Comparison of ENCODE assay signal across 12 cellular contexts in the genomic region with DNA sequence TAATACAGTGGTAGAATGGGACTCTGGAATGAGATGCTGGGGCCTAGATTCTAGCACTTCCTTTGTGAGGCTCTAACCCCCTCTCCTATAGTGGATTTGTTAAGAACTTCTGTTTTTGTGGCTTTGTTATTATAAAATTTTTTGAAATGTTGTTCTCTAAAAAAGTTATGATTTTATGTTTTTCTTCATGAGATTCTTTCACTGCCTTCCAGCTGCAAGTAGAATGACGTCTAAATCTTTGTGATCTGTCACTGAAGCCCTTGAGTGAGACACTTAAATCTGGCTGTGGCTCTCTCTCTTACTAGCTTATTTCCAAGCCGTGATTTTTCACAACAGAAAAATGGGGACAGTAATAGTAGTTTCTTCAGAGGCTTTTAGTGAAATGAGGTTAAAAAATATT. TPM values are rescaled to one million over a fixed set of nuclear protein-coding genes. Genes with fewer than 3 reads are reported as not detected.
A peak's percentile ranks its signal among the peaks of the same experiment; 100 is the strongest.
DNase-seq lines count a peak whose midpoint lies in the region; ATAC-seq and TF ChIP-seq lines count a peak whose summit lies in the region.
"Had no signal": no experiment of that assay in that cellular context is flagged by ENCODE, and none has a peak within 500 bp of the region (broad histone marks: within the 10 kb centered on the region; RNA-seq: fewer than 3 reads in every experiment).

No MANE protein-coding gene starts in this region.

- CTCF ChIA-PET in activated CD8-positive, alpha-beta memory T cell treated with anti-CD3 and anti-CD28 coated beads, Interleukin-2, amount 10 ng/mL, durations not matched to agents 7 days and 5 days (lab: Charles Lee) = interaction anchor here (1.1 to 5.5 kb wide), 6 partner anchors 8 to 190 kb away, joined by 3 to 70 read pairs (median 18); partner anchors contain the start of genes STRADB and TRAK2
- CTCF ChIA-PET in WTC11 (lab: Charles Lee) = interaction anchor here (1.0 to 2.8 kb wide), 2 partner anchors 30 to 102 kb away, joined by 3 to 8 read pairs; no protein-coding TSS in a partner anchor

- H3K9me3 Mint-ChIP-seq in activated CD8-positive, alpha-beta memory T cell treated with anti-CD3 and anti-CD28 coated beads, Interleukin-2, amount 10 ng/mL, durations not matched to agents 7 days and 5 days (ENCODE audit: low read depth) = no peaks in the 10 kb centered on the region
- H3K9me3 Mint-ChIP-seq in WTC11 = no peaks in the 10 kb centered on the region

- intact Hi-C loops in esophagus squamous epithelium (cut with DNase I) = no loop called here
- intact Hi-C loops in stomach (cut with DNase I; ENCODE audit: low total_unique reads) = no loop called here

- peaks cover 0 to 4% (median 0%) of the 10 kb centered on the region in 3 donors for H3K36me3 ChIP-seq in Peyer's patch
- H3K36me3 ChIP-seq in esophagus squamous epithelium = peaks cover 0 to 9% (median 0%) of the 10 kb centered on the region in 3 donors
- H3K36me3 ChIP-seq in stomach = peaks cover 5 to 10% (median 7%) of the 10 kb centered on the region in 4 donors

- peak overlapping the region; percentile 33 to 51 (median 40) for H3K4me3 ChIP-seq in Peyer's patch
- peak overlapping the region in 3 of 4 donors; percentile 30 to 50 (median 32) for H3K4me3 ChIP-seq in esophagus squamous epithelium
- peak overlapping the region in 3 of 4 donors; percentile 26 to 43 (median 38) for H3K4me3 ChIP-seq in stomach
- H3K4me3 ChIP-seq: tibial artery had no signal

- DNase-seq in activated CD8-positive, alpha-beta memory T cell treated with anti-CD3 and anti-CD28 coated beads, Interleukin-2, amount 10 ng/mL, durations not matched to agents 7 days and 5 days = no peak
- DNase-seq in activated CD8-positive, alpha-beta memory T cell treated with anti-CD3 and anti-CD28 coated beads, Interleukin-2, amount 50 U/mL, for 4 hours = no peak
- DNase-seq in Peyer's patch = no peak
- DNase-seq in esophagus squamous epithelium (lab: John Stamatoyannopoulos, UW) = no peak
- DNase-seq in stomach = no peak
- no peak for DNase-seq in WTC11 (ENCODE audit: low spot score)
- DNase-seq in NCI-H1694 (lab: John Stamatoyannopoulos, UW) = no peak
- DNase-seq: aorta, NCI-H1417 treated with DMSO at 0.1 percent for 48 hours, occipital lobe, tibial artery had no signal

- H3K4me1 ChIP-seq in Peyer's patch (peaks cover 0 to 27% (median 9%) of the 10 kb centered on the region in 4 donors), esophagus squamous epithelium (peaks cover 15 to 71% (median 19%) of the 10 kb centered on the region in 3 donors), stomach (peaks cover 6 to 66% (median 35%) of the 10 kb centered on the region in 4 donors)

- H3K36me3 Mint-ChIP-seq in activated CD8-positive, alpha-beta memory T cell treated with anti-CD3 and anti-CD28 coated beads, Interleukin-2, amount 10 ng/mL, durations not matched to agents 7 days and 5 days = peaks cover 44% of the 10 kb centered on the region
- no peaks in the 10 kb centered on the region for H3K36me3 Mint-ChIP-seq in WTC11

- TF ChIP-seq POLR2A in Peyer's patch (IDR thresholded peaks at IDR 0.05) (no peak), esophagus squamous epithelium (IDR thresholded peaks at IDR 0.05) (no peak), stomach (IDR thresholded peaks at IDR 0.05) (no peak)

- 57 to 63% methylated on average over 2 of the region's 2 CpGs for WGBS in esophagus squamous epithelium, 2 donors
- 65 to 80% (median 76%) methylated on average over 2 of the region's 2 CpGs for WGBS in stomach, 5 donors

- H3K27me3 ChIP-seq in Peyer's patch (no peaks in the 10 kb centered on the region), esophagus squamous epithelium (no peaks in the 10 kb centered on the region), stomach (no peaks in the 10 kb centered on the region)
- H3K27me3 ChIP-seq: tibial artery had no signal

- no peak for TF ChIP-seq EP300 in stomach (IDR thresholded peaks at IDR 0.05)

- peaks cover 71% of the 10 kb centered on the region for H3K4me1 Mint-ChIP-seq in activated CD8-positive, alpha-beta memory T cell treated with anti-CD3 and anti-CD28 coated beads, Interleukin-2, amount 10 ng/mL, durations not matched to agents 7 days and 5 days
- peaks cover 23% of the 10 kb centered on the region for H3K4me1 Mint-ChIP-seq in WTC11

- H3K27ac Mint-ChIP-seq in activated CD8-positive, alpha-beta memory T cell treated with anti-CD3 and anti-CD28 coated beads, Interleukin-2, amount 10 ng/mL, durations not matched to agents 7 days and 5 days = peak overlapping the region; percentile 96
- no peak overlapping the region for H3K27ac Mint-ChIP-seq in WTC11

- peak overlapping the region; percentile 94 for H3K4me3 Mint-ChIP-seq in activated CD8-positive, alpha-beta memory T cell treated with anti-CD3 and anti-CD28 coated beads, Interleukin-2, amount 10 ng/mL, durations not matched to agents 7 days and 5 days
- H3K4me3 Mint-ChIP-seq in WTC11 = no peak overlapping the region

- ATAC-seq in activated CD8-positive, alpha-beta memory T cell treated with anti-CD3 and anti-CD28 coated beads, Interleukin-2, amount 10 ng/mL, durations not matched to agents 7 days and 5 days = no peak
- ATAC-seq in WTC11 (no peak), HG02981 (IDR thresholded peaks at IDR 0.05; ENCODE audit: unreplicated experiment) (no peak)

- H3K9me3 ChIP-seq in Peyer's patch = no peaks in the 10 kb centered on the region
- no peaks in the 10 kb centered on the region for H3K9me3 ChIP-seq in esophagus squamous epithelium
- H3K9me3 ChIP-seq in stomach = no peaks in the 10 kb centered on the region
- H3K9me3 ChIP-seq: tibial artery had no signal

- TF ChIP-seq CTCF in Peyer's patch (IDR thresholded peaks at IDR 0.05) (no peak), esophagus squamous epithelium (IDR thresholded peaks at IDR 0.05) (no peak), stomach (IDR thresholded peaks at IDR 0.05) (no peak), WTC11 (IDR thresholded peaks at IDR 0.05) (no peak)

- POLR2A ChIA-PET in WTC11 (lab: Charles Lee) = no interaction called here

- H3K27ac ChIP-seq in Peyer's patch (peak overlapping the region in 3 of 4 donors; percentile 85 to 96 (median 88)), esophagus squamous epithelium (peak overlapping the region; percentile 7 to 96 (median 90)), stomach (peak overlapping the region in 2 of 5 donors; percentile 96)
- H3K27ac ChIP-seq: tibial artery had no signal

- H3K27me3 Mint-ChIP-seq in activated CD8-positive, alpha-beta memory T cell treated with anti-CD3 and anti-CD28 coated beads, Interleukin-2, amount 10 ng/mL, durations not matched to agents 7 days and 5 days = no peaks in the 10 kb centered on the region
- H3K27me3 Mint-ChIP-seq in WTC11 (ENCODE audit: low read depth) = no peaks in the 10 kb centered on the region

TF ChIP-seq in WTC11, 78 proteins besides CTCF, POLR2A, EP300 and RAD21:
- TF ChIP-seq, protein P1, sequence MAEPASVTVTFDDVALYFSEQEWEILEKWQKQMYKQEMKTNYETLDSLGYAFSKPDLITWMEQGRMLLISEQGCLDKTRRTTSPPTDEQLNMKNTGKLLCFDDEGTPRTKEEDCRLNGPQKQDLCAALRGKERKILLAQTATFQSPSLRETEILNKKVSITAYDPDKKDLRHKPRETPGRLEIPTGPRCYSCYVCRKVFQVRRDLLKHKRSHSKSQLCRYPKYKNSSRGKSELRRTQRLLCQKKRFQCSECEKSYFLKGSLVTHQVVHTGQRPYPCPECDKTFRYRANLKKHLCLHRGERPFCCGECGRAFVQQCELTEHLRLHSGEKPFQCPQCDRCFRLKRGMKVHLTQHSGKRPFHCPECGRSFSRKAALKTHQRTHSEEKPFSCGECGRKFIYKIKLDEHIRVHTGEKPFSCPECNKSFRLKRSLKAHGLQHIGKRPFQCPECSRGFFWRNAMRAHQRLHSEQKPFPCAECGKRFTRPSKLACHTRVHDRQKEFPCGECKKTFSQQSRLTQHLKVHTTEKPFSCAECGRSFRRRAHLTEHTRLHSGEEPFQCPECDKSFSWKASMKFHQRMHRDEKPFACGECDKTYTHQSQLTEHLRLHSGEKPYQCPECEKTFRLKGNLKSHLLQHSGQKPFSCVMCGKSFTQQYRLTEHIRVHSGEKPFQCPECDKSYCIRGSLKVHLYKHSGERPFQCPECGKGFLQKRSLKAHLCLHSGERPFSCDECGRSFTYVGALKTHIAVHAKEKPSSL (CRISPR knock-in tag; conservative IDR thresholded peaks at IDR 0.05) = no peak
- TF ChIP-seq JAZF1 (CRISPR knock-in tag; IDR thresholded peaks at IDR 0.05) (no peak), PREB (CRISPR knock-in tag; IDR thresholded peaks at IDR 0.05; ENCODE audit: borderline replicate concordance) (no peak), ZBTB21 (CRISPR knock-in tag; IDR thresholded peaks at IDR 0.05; ENCODE audit: borderline replicate concordance) (no peak), NFYB (CRISPR knock-in tag; conservative IDR thresholded peaks at IDR 0.05; ENCODE audit: low read depth) (no peak)

RNA-seq across cellular contexts. Expression of gene CASP8, which starts 1.6 kb away (rescaled TPM):
- 10 to 100 TPM; 77.3 to 90.0 TPM for total RNA-seq in activated CD8-positive, alpha-beta memory T cell treated with anti-CD3 and anti-CD28 coated beads, Interleukin-2, amount 10 ng/mL, durations not matched to agents 7 days and 5 days
- total RNA-seq in Peyer's patch (100 to 1,000 TPM in 1 of 4 donors, 10 to 100 TPM in 3; 32.0 to 262 (median 42.8) TPM), esophagus squamous epithelium (10 to 100 TPM; 13.8 to 28.2 (median 22.8) TPM), stomach (10 to 100 TPM in 4 of 5 donors, 1 to 10 TPM in 1; 6.4 to 32.3 (median 17.0) TPM), WTC11 (2021) (3.3 to 4.8 TPM (median 4.4 TPM) in 3 replicates)
- 10 to 100 TPM in 1 of 3 donors, 1 to 10 TPM in 2; 8.0 to 11.3 (median 8.6) TPM for polyA plus RNA-seq in stomach
